ENCODE assay signal across 9 cellular contexts in genomic region chr13:44374348-44374712, GRCh38. TPM values are rescaled to one million over a fixed set of nuclear protein-coding genes. Genes with fewer than 3 reads are reported as not detected.
DNase-seq lines count a peak whose midpoint lies in the region; ATAC-seq and TF ChIP-seq lines count a peak whose summit lies in the region.
"Had no signal": no experiment of that assay in that cellular context is flagged by ENCODE, and none has a peak within 500 bp of the region (broad histone marks: within the 10 kb centered on the region; RNA-seq: fewer than 3 reads in every experiment).

No MANE protein-coding gene starts in this region.

- no peak overlapping the region for H3K9ac ChIP-seq in Karpas-422 (ENCODE audit: low read length)

- no peak overlapping the region for H2AFZ ChIP-seq in Karpas-422 (ENCODE audit: low read length)

- DNase-seq in Right ventricle myocardium inferior (ENCODE audit: missing footprints) (no peak), cardiac septum (ENCODE audit: low spot score) (no peak), epithelial cell of proximal tubule (ENCODE audit: low read depth) (no peak), upper lobe of right lung (no peak), Karpas-422 (no peak), GM19238 (ENCODE audit: insufficient read length, low spot score) (no peak)

- H3K27ac Mint-ChIP-seq in nephron, result peak overlapping the region; percentile 54 to 83 (median 66)
- H3K27ac Mint-ChIP-seq: CD4-positive, CD25-positive, alpha-beta regulatory T cell had no signal

- H3K9me3 ChIP-seq in upper lobe of right lung, result no peaks in the 10 kb centered on the region
- no peaks in the 10 kb centered on the region for H3K9me3 ChIP-seq in Karpas-422 (ENCODE audit: low read length)

- H3K27me3 ChIP-seq in upper lobe of right lung, result no peaks in the 10 kb centered on the region
- no peaks in the 10 kb centered on the region for H3K27me3 ChIP-seq in Karpas-422 (ENCODE audit: low read length)

- H3K4me1 ChIP-seq in upper lobe of right lung (no peaks in the 10 kb centered on the region), Karpas-422 (ENCODE audit: low read length) (no peaks in the 10 kb centered on the region)

- H3K4me3 Mint-ChIP-seq in nephron, result peak overlapping the region; percentile 76 to 87 (median 80)

- no peak overlapping the region for H3K27ac ChIP-seq in upper lobe of right lung
- H3K27ac ChIP-seq in Karpas-422 (ENCODE audit: low read length), result no peak overlapping the region

- no peaks in the 10 kb centered on the region for H3K9me2 ChIP-seq in Karpas-422 (replicated peaks; ENCODE audit: insufficient read depth, low read length)

- TF ChIP-seq CTCF in epithelial cell of proximal tubule (conservative IDR thresholded peaks at IDR 0.05; ENCODE audit: low read depth, low read length) (no peak), nephron (IDR thresholded peaks at IDR 0.05; ENCODE audit: unreplicated experiment in 3 of 3) (no peak), upper lobe of right lung (IDR thresholded peaks at IDR 0.05) (no peak)

- intact Hi-C loops in Right ventricle myocardium inferior (cut with DNase I), result loop anchor here (5.0 kb wide), 1 partner anchor 72 kb away; no protein-coding TSS in a partner anchor
- intact Hi-C loops in cardiac septum (cut with DNase I), result loop anchor here (5.0 kb wide), 2 partner anchors 58 to 67 kb away; no protein-coding TSS in a partner anchor
- intact Hi-C loops in upper lobe of right lung (cut with DNase I), result no loop called here

- no peak overlapping the region for H3K4me2 ChIP-seq in Karpas-422 (ENCODE audit: low read depth, low read length, poor library complexity, severe bottlenecking)

- no peaks in the 10 kb centered on the region for H3K36me3 ChIP-seq in upper lobe of right lung
- no peaks in the 10 kb centered on the region for H3K36me3 ChIP-seq in Karpas-422 (ENCODE audit: insufficient read depth, low read length)

- H3K9me3 Mint-ChIP-seq in nephron, result no peaks in the 10 kb centered on the region
- H3K9me3 Mint-ChIP-seq: CD4-positive, CD25-positive, alpha-beta regulatory T cell had no signal

- no peaks in the 10 kb centered on the region for H3K27me3 Mint-ChIP-seq in nephron (ENCODE audit: low read depth)

- ATAC-seq in Right ventricle myocardium inferior (peak; percentile 13), upper lobe of right lung (no peak), HG03432 (IDR thresholded peaks at IDR 0.05; ENCODE audit: unreplicated experiment) (no peak)

- no peaks in the 10 kb centered on the region for H3K36me3 Mint-ChIP-seq in nephron (ENCODE audit: low read depth)
- H3K36me3 Mint-ChIP-seq: CD4-positive, CD25-positive, alpha-beta regulatory T cell had no signal

- H3K4me1 Mint-ChIP-seq in nephron, result peaks cover 25% of the 10 kb centered on the region

- peak overlapping the region; percentile 65 for H3K4me3 ChIP-seq in epithelial cell of proximal tubule (ENCODE audit: low read depth, low read length)
- peak overlapping the region; percentile 58 for H3K4me3 ChIP-seq in upper lobe of right lung
- no peak overlapping the region for H3K4me3 ChIP-seq in Karpas-422 (ENCODE audit: low read length)

- no peaks in the 10 kb centered on the region for H4K20me1 ChIP-seq in Karpas-422 (ENCODE audit: insufficient read depth, low read depth, low read length)

- no peaks in the 10 kb centered on the region for H3K79me2 ChIP-seq in Karpas-422 (ENCODE audit: low read length)

RNA-seq across cellular contexts. Expression of gene SERP2, which starts 0.7 kb away (rescaled TPM):
- total RNA-seq in Right ventricle myocardium inferior (15.7 TPM), cardiac septum (7.9 TPM), epithelial cell of proximal tubule (2.7 and 5.8 TPM in 2 replicates), upper lobe of right lung (2.8 TPM)
- not detected in 2 replicates for total RNA-seq in Karpas-422 (2014; rRNA removed; shearing (Covaris generic); ENCODE audit: low replicate concordance)
- total RNA-seq: CD4-positive, CD25-positive, alpha-beta regulatory T cell had no signal
